ENCODE assay signal across 15 cellular contexts in the genomic region with DNA sequence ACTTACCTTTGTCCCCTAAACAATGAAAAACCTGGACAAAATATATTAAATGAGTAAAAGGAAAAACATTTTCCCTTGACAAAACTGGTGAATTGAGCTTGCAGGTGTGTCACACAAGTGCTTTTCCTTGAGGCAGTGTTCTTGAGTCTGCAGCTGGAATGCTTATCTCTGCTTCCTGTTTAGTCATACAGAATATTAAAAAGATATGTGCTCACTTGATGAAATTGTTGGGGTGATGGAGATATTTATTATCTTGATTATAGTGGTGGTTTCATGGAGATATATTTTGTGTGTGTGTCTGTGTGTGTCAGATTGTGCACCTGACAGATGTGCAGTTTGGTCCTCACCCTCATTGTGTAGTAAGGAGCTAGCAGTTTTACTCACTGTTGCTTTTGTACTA. TPM values are rescaled to one million over a fixed set of nuclear protein-coding genes. Genes with fewer than 3 reads are reported as not detected.
A peak's percentile ranks its signal among the peaks of the same experiment; 100 is the strongest.
DNase-seq lines count a peak whose midpoint lies in the region; ATAC-seq and TF ChIP-seq lines count a peak whose summit lies in the region.
"Had no signal": no experiment of that assay in that cellular context is flagged by ENCODE, and none has a peak within 500 bp of the region (broad histone marks: within the 10 kb centered on the region; RNA-seq: fewer than 3 reads in every experiment).

No MANE protein-coding gene starts in this region.

- H4K8ac ChIP-seq in trophoblast cell (ENCODE audit: low read depth, low read length): no peak overlapping the region

- H2AK5ac ChIP-seq in trophoblast cell (ENCODE audit: low read length): no peak overlapping the region

- no peak overlapping the region for H3K23ac ChIP-seq in trophoblast cell (ENCODE audit: low read length)

- H4K20me1 ChIP-seq in PC-3 (ENCODE audit: low read length): no peaks in the 10 kb centered on the region

- peaks cover 48% of the 10 kb centered on the region for H3K79me2 ChIP-seq in PC-3 (ENCODE audit: low read length)
- H3K79me2 ChIP-seq in trophoblast cell (ENCODE audit: control insufficient read depth, insufficient read depth, low read length, poor library complexity): peaks cover 12% of the 10 kb centered on the region

- no peak overlapping the region for H2BK12ac ChIP-seq in trophoblast cell (ENCODE audit: low read length)

- TF ChIP-seq CTCF in PC-3 (conservative IDR thresholded peaks at IDR 0.05; ENCODE audit: low read depth, low read length) (no peak), vagina (IDR thresholded peaks at IDR 0.05) (no peak), GM10248 (IDR thresholded peaks at IDR 0.05; ENCODE audit: control extremely low read depth, extremely low read depth, low read depth, missing control alignments) (no peak)

- peaks cover 16% of the 10 kb centered on the region for H3K79me1 ChIP-seq in trophoblast cell (ENCODE audit: low read length)

- no peak overlapping the region for H3K4ac ChIP-seq in trophoblast cell (ENCODE audit: low read depth, low read length)

- H3K4me2 ChIP-seq in PC-3 (ENCODE audit: low read length) (peak overlapping the region; percentile 67), trophoblast cell (ENCODE audit: low read length) (no peak overlapping the region)

- BruUV-seq in PC-3 (replicated peaks; lab: Mats Ljungman, UMichigan): no TSS peak

- H2AFZ ChIP-seq in PC-3 (ENCODE audit: low read length) (no peak overlapping the region), trophoblast cell (ENCODE audit: insufficient read depth, low read length, poor library complexity) (no peak overlapping the region)

- POLR2A ChIA-PET in PC-3 (lab: Charles Lee; ENCODE audit: unreplicated experiment): no interaction called here
- POLR2A ChIA-PET in GM10248 (lab: Yijun Ruan, JAX): no interaction called here

- H3K9me2 ChIP-seq in PC-3 (replicated peaks; ENCODE audit: low read length): no peaks in the 10 kb centered on the region

- H2BK120ac ChIP-seq in trophoblast cell (ENCODE audit: insufficient read depth, low read length, poor library complexity): no peak overlapping the region

- H2BK5ac ChIP-seq in trophoblast cell (ENCODE audit: low read depth, low read length, poor library complexity): no peak overlapping the region

- no peak overlapping the region for H4K12ac ChIP-seq in trophoblast cell (ENCODE audit: low read depth, low read length)

- no peak overlapping the region for H3K18ac ChIP-seq in trophoblast cell (ENCODE audit: low read length)

- peak; percentile 18 for ATAC-seq in PC-3
- ATAC-seq: gastrocnemius medialis, right cardiac atrium had no signal

- no peak overlapping the region for H3K14ac ChIP-seq in trophoblast cell (ENCODE audit: low read length)

- DNase-seq in EL: peak; percentile 44
- peak; percentile 75 for DNase-seq in PC-3
- peak; percentile 57 for DNase-seq in epithelial cell of prostate (ENCODE audit: low read depth, low spot score)
- peak; percentile 43 to 72 for DNase-seq in trophoblast cell
- no peak for DNase-seq in vagina (ENCODE audit: extremely low spot score in 2 of 2)
- no peak for DNase-seq in GM10248 (ENCODE audit: extremely low spot score)
- DNase-seq in occipital lobe (lab: John Stamatoyannopoulos, UW): no peak
- DNase-seq: activated effector memory CD4-positive, alpha-beta T cell treated with Interleukin-2 at 50 U/mL for 16 hours; CD8-positive, alpha-beta memory T cell; gastrocnemius medialis; immature natural killer cell; NCI-H1930; NCI-H524; right cardiac atrium; WERI-Rb-1 had no signal

- H3K4me3 ChIP-seq in PC-3 (ENCODE audit: low read length) (peak overlapping the region; percentile 25), trophoblast cell (ENCODE audit: low read depth, low read length) (no peak overlapping the region), vagina (no peak overlapping the region)
- H3K4me3 ChIP-seq: gastrocnemius medialis had no signal

- intact Hi-C loops in PC-3 (cut with micrococcal nuclease) (loop anchor here (10.0 kb wide), 2 partner anchors 48 to 108 kb away; a partner anchor contains a TSS), vagina (cut with DNase I) (no loop called here)

- peak overlapping the region; percentile 54 for H3K27ac ChIP-seq in PC-3 (ENCODE audit: low read length)
- H3K27ac ChIP-seq in epithelial cell of prostate: peak overlapping the region; percentile 93
- peak overlapping the region; percentile 3 for H3K27ac ChIP-seq in trophoblast cell (ENCODE audit: low read depth, low read length)
- no peak overlapping the region for H3K27ac ChIP-seq in vagina
- H3K27ac ChIP-seq: gastrocnemius medialis, WERI-Rb-1 had no signal

- peaks cover 3% of the 10 kb centered on the region for H3F3A ChIP-seq in PC-3 (ENCODE audit: low read length, unreplicated experiment)

- no peaks in the 10 kb centered on the region for H3K9me3 ChIP-seq in PC-3 (ENCODE audit: low read length)
- no peaks in the 10 kb centered on the region for H3K9me3 ChIP-seq in trophoblast cell (ENCODE audit: insufficient read depth, low read depth, low read length)
- H3K9me3 ChIP-seq in vagina: no peaks in the 10 kb centered on the region
- H3K9me3 ChIP-seq: gastrocnemius medialis had no signal

- H3K27me3 ChIP-seq in PC-3 (ENCODE audit: low read length): no peaks in the 10 kb centered on the region
- H3K27me3 ChIP-seq in trophoblast cell (ENCODE audit: insufficient read depth, low read length): no peaks in the 10 kb centered on the region
- H3K27me3 ChIP-seq in vagina: no peaks in the 10 kb centered on the region
- H3K27me3 ChIP-seq: gastrocnemius medialis had no signal

- H3K9ac ChIP-seq in PC-3 (ENCODE audit: low read length) (no peak overlapping the region), trophoblast cell (ENCODE audit: low read length) (no peak overlapping the region)

- CTCF ChIA-PET in PC-3 (lab: Charles Lee): no interaction called here
- CTCF ChIA-PET in GM10248 (lab: Yijun Ruan, JAX): interaction anchor here (0.6 to 1.2 kb wide), 2 partner anchors 47 to 138 kb away, joined by 3 to 4 read pairs; no protein-coding TSS in a partner anchor

- H3K4me1 ChIP-seq in PC-3 (ENCODE audit: insufficient read depth, low read length) (peaks cover 35% of the 10 kb centered on the region), trophoblast cell (ENCODE audit: control insufficient read depth in 1 of 2, insufficient read depth in 2 of 2, low read length in 2 of 2) (peaks cover 2 to 5% of the 10 kb centered on the region in 2 experiments), vagina (peaks cover 37% of the 10 kb centered on the region)

- no peak overlapping the region for H4K91ac ChIP-seq in trophoblast cell (ENCODE audit: low read depth, low read length)

- H3K36me3 ChIP-seq in PC-3 (ENCODE audit: low read depth, low read length) (peaks cover 31% of the 10 kb centered on the region; the same call in 1 of the 2 replicates), trophoblast cell (ENCODE audit: control insufficient read depth in 1 of 2, insufficient read depth in 2 of 2, low read length in 2 of 2) (peaks cover 4 to 18% of the 10 kb centered on the region in 2 experiments), vagina (peaks cover 3 to 24% of the 10 kb centered on the region in 2 donors)

- TF ChIP-seq POLR2A in vagina (IDR thresholded peaks at IDR 0.05): no peak

RNA-seq across cellular contexts. Expression of a gene that starts 3.3 kb away (rescaled TPM):
- total RNA-seq in PC-3 (2014; rRNA removed) (24.1 and 39.5 TPM in 2 replicates), vagina (20.1 TPM), occipital lobe (48.0 TPM)
- 20.9 and 23.2 TPM in 2 replicates for polyA plus RNA-seq in trophoblast cell (2013)

Comparison
In these comparisons a context has a peak if more than half of its experiments do, and no peak if none do; other contexts are left out.
1. DNase-seq: peak in EL (single experiment), PC-3 (single experiment), epithelial cell of prostate (single experiment) and trophoblast cell (2 of 2); none in vagina (0 of 2), GM10248 (single experiment) and occipital lobe (single experiment).